ENCODE assay signal across 17 cellular contexts in the genomic region with DNA sequence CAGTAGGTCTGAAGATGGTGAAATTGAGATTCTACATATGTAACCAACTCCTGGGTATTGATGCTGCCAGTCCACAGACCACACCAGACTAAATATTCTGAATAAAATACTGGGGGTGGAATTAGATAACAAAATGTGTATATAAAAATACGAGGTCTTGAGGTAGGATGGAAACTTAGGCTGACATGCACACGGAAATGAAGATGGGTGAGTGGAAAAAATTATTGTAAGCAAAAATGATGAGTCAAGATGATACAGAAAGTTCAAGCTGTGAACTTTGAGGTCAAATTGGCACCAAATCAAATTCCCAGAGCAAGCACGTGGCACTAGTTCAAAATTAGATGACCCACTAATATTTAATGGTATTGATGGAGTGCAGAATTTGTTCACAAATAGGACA.
"Had no signal": no experiment of that assay in that cellular context is flagged by ENCODE, and none has a peak within 500 bp of the region (broad histone marks: within the 10 kb centered on the region; RNA-seq: fewer than 3 reads in every experiment).

No MANE protein-coding gene starts in this region.

- H3K9me3 ChIP-seq: adrenal gland, upper lobe of left lung had no signal

- H3K4me3 ChIP-seq: adrenal gland, upper lobe of left lung had no signal

- H3K27me3 Mint-ChIP-seq: activated CD8-positive, alpha-beta memory T cell treated with anti-CD3 and anti-CD28 coated beads, Interleukin-2, amount 10 ng/mL, durations not matched to agents 7 days and 5 days; natural killer cell treated with Interleukin-12 subunit alpha and Interleukin-12 subunit beta and Interleukin-15 and Interleukin-18, amount 100 ng/mL, for 72 hours; T-helper 17 cell had no signal

- H3K36me3 Mint-ChIP-seq: natural killer cell treated with Interleukin-12 subunit alpha and Interleukin-12 subunit beta and Interleukin-15 and Interleukin-18, amount 100 ng/mL, for 72 hours; WTC11 had no signal

- H3K9me3 Mint-ChIP-seq: WTC11 had no signal

- H3K4me3 Mint-ChIP-seq: activated CD8-positive, alpha-beta memory T cell treated with anti-CD3 and anti-CD28 coated beads, Interleukin-2, amount 10 ng/mL, durations not matched to agents 7 days and 5 days; natural killer cell treated with Interleukin-12 subunit alpha and Interleukin-12 subunit beta and Interleukin-15 and Interleukin-18, amount 100 ng/mL, for 72 hours; T-helper 17 cell; WTC11 had no signal

- H3K27me3 ChIP-seq: adrenal gland, upper lobe of left lung had no signal

- DNase-seq: activated CD8-positive, alpha-beta memory T cell treated with anti-CD3 and anti-CD28 coated beads, Interleukin-2, amount 10 ng/mL, durations not matched to agents 7 days and 5 days; activated naive CD4-positive, alpha-beta T cell; activated T-cell treated with anti-CD3 and anti-CD28 coated beads, Interleukin-2, amount 50 U/mL, for 48 hours; adrenal gland; foreskin melanocyte; kidney glomerular epithelial cell; left ventricle myocardium superior; mesenchymal stem cell; posterior cingulate gyrus; retina; stimulated activated CD4-positive, alpha-beta T cell treated with anti-CD3 and anti-CD28 coated beads, Interleukin-4, amount 100 ng/mL, for 1 hour; stimulated activated naive CD4-positive, alpha-beta T cell treated with Interleukin-2 at 50 U/mL for 16 hours; T-helper 17 cell; upper lobe of left lung had no signal

- ATAC-seq: activated CD8-positive, alpha-beta memory T cell treated with anti-CD3 and anti-CD28 coated beads, Interleukin-2, amount 10 ng/mL, durations not matched to agents 7 days and 5 days; left ventricle myocardium superior; natural killer cell treated with Interleukin-12 subunit alpha and Interleukin-12 subunit beta and Interleukin-15 and Interleukin-18, amount 100 ng/mL, for 72 hours; T-helper 17 cell; WTC11 had no signal

- H3K4me1 Mint-ChIP-seq: T-helper 17 cell had no signal

- H3K4me1 ChIP-seq: adrenal gland, upper lobe of left lung had no signal

- H3K27ac Mint-ChIP-seq: activated CD8-positive, alpha-beta memory T cell treated with anti-CD3 and anti-CD28 coated beads, Interleukin-2, amount 10 ng/mL, durations not matched to agents 7 days and 5 days; natural killer cell treated with Interleukin-12 subunit alpha and Interleukin-12 subunit beta and Interleukin-15 and Interleukin-18, amount 100 ng/mL, for 72 hours; T-helper 17 cell; WTC11 had no signal

- H3K27ac ChIP-seq: adrenal gland, epithelial cell of prostate, upper lobe of left lung had no signal

- H3K36me3 ChIP-seq: adrenal gland, upper lobe of left lung had no signal
